ENCODE assay signal across 1 cellular context in genomic region chr22:40857309-40857851, GRCh38.
TF ChIP-seq lines count a peak whose summit lies in the region.

No MANE protein-coding gene starts in this region.

TF ChIP-seq in HCT116, 20 proteins besides CTCF, POLR2A, EP300 and RAD21 (continued from another document):
- TF ChIP-seq MAX (IDR thresholded peaks at IDR 0.05) (no peak), SP1 (IDR thresholded peaks at IDR 0.05; ENCODE audit: low read depth) (no peak), EZH2 (IDR thresholded peaks at IDR 0.05) (no peak), ZFX (IDR thresholded peaks at IDR 0.05) (no peak), EGR1 (IDR thresholded peaks at IDR 0.05; ENCODE audit: low read depth) (no peak), CBX3 (IDR thresholded peaks at IDR 0.05; ENCODE audit: low read depth) (no peak), SIN3A (IDR thresholded peaks at IDR 0.05; ENCODE audit: low read depth) (no peak), YY1 (IDR thresholded peaks at IDR 0.05; ENCODE audit: extremely low read depth, insufficient replicate concordance, low read depth, low read length) (no peak), CEBPB (IDR thresholded peaks at IDR 0.05; ENCODE audit: low read depth) (no peak), ATF3 (IDR thresholded peaks at IDR 0.05) (no peak), ZNF274 (IDR thresholded peaks at IDR 0.05; ENCODE audit: low read depth, low read length) (no peak), REST (IDR thresholded peaks at IDR 0.05; ENCODE audit: low read depth) (no peak)
